ENCODE assay signal across 8 cellular contexts in the genomic region with DNA sequence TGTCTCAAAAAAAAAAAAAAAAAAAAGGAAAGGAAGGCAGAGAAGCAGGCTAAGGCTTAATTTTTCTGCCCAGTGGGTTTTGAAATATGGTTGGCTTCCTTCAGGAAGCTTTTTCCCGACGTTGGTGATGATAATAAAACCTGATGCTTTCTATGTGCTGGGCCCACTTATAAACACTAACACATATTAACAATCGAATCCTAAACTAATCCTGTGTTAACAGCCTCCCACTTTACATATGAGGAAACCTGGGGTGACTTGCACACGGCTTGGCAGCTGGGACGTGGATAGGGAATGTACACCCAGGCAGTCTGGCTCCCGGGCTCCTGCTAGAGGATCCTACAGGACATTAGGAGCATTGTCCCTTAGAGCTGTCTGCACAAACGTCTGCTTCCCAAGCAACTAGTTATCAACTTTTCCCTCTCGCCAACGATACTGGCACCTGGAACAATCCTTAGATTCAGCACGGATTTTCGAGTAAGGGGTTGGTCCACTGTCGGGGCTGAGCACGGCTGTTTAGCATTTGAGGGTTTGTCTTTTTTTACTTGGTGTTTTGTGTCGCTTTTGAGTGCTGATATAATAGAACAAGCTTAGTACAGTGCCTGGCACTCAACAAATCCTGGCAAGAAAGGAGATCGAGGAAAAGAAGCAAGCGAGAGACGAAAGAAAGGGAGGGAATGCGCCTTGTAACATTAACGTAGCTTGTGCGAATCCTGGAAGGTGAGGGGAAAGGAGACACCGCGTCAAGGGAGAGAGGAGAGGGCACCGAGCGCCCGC. TPM values are rescaled to one million over a fixed set of nuclear protein-coding genes. Genes with fewer than 3 reads are reported as not detected.
DNase-seq lines count a peak whose midpoint lies in the region; ATAC-seq, FAIRE-seq and TF ChIP-seq lines count a peak whose summit lies in the region.

No MANE protein-coding gene starts in this region.

- H3K9ac ChIP-seq in keratinocyte (ENCODE audit: control insufficient read depth, extremely low read depth, insufficient read depth, low read length) = peak overlapping the region; percentile 72

- dilution Hi-C loops in keratinocyte (cut with MboI; ENCODE audit: extremely low pct_ligation_motif_present, low sequenced_read_pairs) = no loop called here

- FAIRE-seq in keratinocyte (lab: Jason Lieb, UNC) = peak; percentile 81

- no peaks in the 10 kb centered on the region for H4K20me1 ChIP-seq in keratinocyte (ENCODE audit: control insufficient read depth, extremely low read depth, insufficient read depth, low read length)

- H3K27ac ChIP-seq in CD4-positive, CD25-positive, alpha-beta regulatory T cell (ENCODE audit: insufficient read depth, low read length, poor library complexity, severe bottlenecking) = peak overlapping the region; percentile 53
- H3K27ac ChIP-seq in brain microvascular endothelial cell (no peak overlapping the region), keratinocyte (ENCODE audit: control insufficient read depth, insufficient read depth, low read length) (peak overlapping the region; percentile 44)

- peak overlapping the region; percentile 98 for H3K4me2 ChIP-seq in keratinocyte (ENCODE audit: control insufficient read depth, extremely low read depth, insufficient read depth, low read depth, low read length)

- H3K4me3 ChIP-seq in CD4-positive, CD25-positive, alpha-beta regulatory T cell (ENCODE audit: low read depth, low read length) = peak overlapping the region; percentile 84
- H3K4me3 ChIP-seq in brain microvascular endothelial cell (ENCODE audit: low read depth, low read length) = peak overlapping the region; percentile 66
- peak overlapping the region; percentile 83 to 97 (median 86) for H3K4me3 ChIP-seq in keratinocyte (ENCODE audit: control insufficient read depth in 2 of 3, extremely low read depth in 1 of 3, insufficient read depth in 2 of 3, low read depth in 1 of 3, low read length in 3 of 3)

- H3K79me2 ChIP-seq in keratinocyte (ENCODE audit: control insufficient read depth, insufficient read depth, low read length) = peaks cover 2% of the 10 kb centered on the region

- TF ChIP-seq CTCF in brain microvascular endothelial cell (IDR thresholded peaks at IDR 0.05; ENCODE audit: low read depth, low read length, missing control alignments) = peak; percentile 48
- peak; percentile 13 to 26 (median 15) for TF ChIP-seq CTCF in keratinocyte (optimal IDR thresholded peaks at IDR 0.05 in 1 of 3, IDR thresholded peaks at IDR 0.05 in 1 of 3, conservative IDR thresholded peaks at IDR 0.05 in 1 of 3; ENCODE audit: extremely low read depth in 1 of 3, insufficient read depth in 2 of 3, low read length in 3 of 3)

- peak in 1 of 2 donors; percentile 1 for ATAC-seq in CD4-positive, CD25-positive, alpha-beta regulatory T cell (ENCODE audit: low read depth in 2 of 2)
- ATAC-seq in GM19324 (IDR thresholded peaks at IDR 0.05; ENCODE audit: low FRiP score, unreplicated experiment) (peak; percentile 30), HG03280 (IDR thresholded peaks at IDR 0.05; ENCODE audit: unreplicated experiment) (peak; percentile 17)

- H3K9me3 Mint-ChIP-seq in CD4-positive, CD25-positive, alpha-beta regulatory T cell = peaks cover 0 to 3% (median 0%) of the 10 kb centered on the region in 7 donors

- no peak for DNase-seq in CD4-positive, CD25-positive, alpha-beta regulatory T cell
- DNase-seq in NCI-H524 treated with DMSO at 0.1 percent for 48 hours (lab: John Stamatoyannopoulos, UW) (peak; percentile 38), brain microvascular endothelial cell (peak; percentile 46), keratinocyte (ENCODE audit: low read depth, low spot score) (peak; percentile 5), smooth muscle cell of the brain vasculature (ENCODE audit: low read depth, low spot score) (peak; percentile 18)
- DNase-seq in activated CD4-positive, alpha-beta T cell treated with anti-CD3 and anti-CD28 coated beads for 1 hour = no peak

- no peaks in the 10 kb centered on the region for H3K36me3 Mint-ChIP-seq in CD4-positive, CD25-positive, alpha-beta regulatory T cell

- H3K27me3 Mint-ChIP-seq in CD4-positive, CD25-positive, alpha-beta regulatory T cell = peaks cover 11% of the 10 kb centered on the region

- peaks cover 11 to 31% (median 20%) of the 10 kb centered on the region in 4 donors for H3K4me1 Mint-ChIP-seq in CD4-positive, CD25-positive, alpha-beta regulatory T cell

- H2AFZ ChIP-seq in keratinocyte (ENCODE audit: control insufficient read depth, low read length) = peak overlapping the region; percentile 100

- no peaks in the 10 kb centered on the region for H3K9me3 ChIP-seq in CD4-positive, CD25-positive, alpha-beta regulatory T cell (ENCODE audit: control insufficient read depth in 2 of 2, low read length in 2 of 2)
- H3K9me3 ChIP-seq in keratinocyte (ENCODE audit: control insufficient read depth, low read depth, low read length) = no peaks in the 10 kb centered on the region

- H3K4me1 ChIP-seq in CD4-positive, CD25-positive, alpha-beta regulatory T cell (ENCODE audit: control insufficient read depth, insufficient read depth, low read length, poor library complexity, severe bottlenecking) = peaks cover 14% of the 10 kb centered on the region
- H3K4me1 ChIP-seq in keratinocyte (ENCODE audit: control insufficient read depth, extremely low read depth, insufficient read depth, low read length) = peaks cover 10% of the 10 kb centered on the region

- H3K9me1 ChIP-seq in keratinocyte (ENCODE audit: control insufficient read depth, extremely low read depth, insufficient read depth, low read length) = no peaks in the 10 kb centered on the region

- in situ Hi-C loops in brain microvascular endothelial cell (cut with HindIII; ENCODE audit: low pct_ligation_motif_present, low sequenced_read_pairs) = no loop called here

- H3K27ac Mint-ChIP-seq in CD4-positive, CD25-positive, alpha-beta regulatory T cell = peak overlapping the region; percentile 15 to 90 (median 83)

- H3K27me3 ChIP-seq in CD4-positive, CD25-positive, alpha-beta regulatory T cell (ENCODE audit: control insufficient read depth, insufficient read depth, low read length) = peaks cover 4% of the 10 kb centered on the region
- H3K27me3 ChIP-seq in brain microvascular endothelial cell (replicated peaks) = no peaks in the 10 kb centered on the region
- H3K27me3 ChIP-seq in keratinocyte (ENCODE audit: control insufficient read depth, extremely low read depth, insufficient read depth, low read length) = no peaks in the 10 kb centered on the region

- H3K36me3 ChIP-seq in CD4-positive, CD25-positive, alpha-beta regulatory T cell (ENCODE audit: control insufficient read depth, insufficient read depth, low read length) = no peaks in the 10 kb centered on the region
- H3K36me3 ChIP-seq in brain microvascular endothelial cell (replicated peaks) = no peaks in the 10 kb centered on the region
- H3K36me3 ChIP-seq in keratinocyte (ENCODE audit: control insufficient read depth in 2 of 2, extremely low read depth in 1 of 2, insufficient read depth in 2 of 2, low read length in 2 of 2) = no peaks in the 10 kb centered on the region

- H3K4me3 Mint-ChIP-seq in CD4-positive, CD25-positive, alpha-beta regulatory T cell = peak overlapping the region; percentile 92 to 94 (median 92)

RNA-seq across cellular contexts. Expression of a gene that starts 0.6 kb away (rescaled TPM):
- total RNA-seq in CD4-positive, CD25-positive, alpha-beta regulatory T cell = 32.8 TPM
- polyA plus RNA-seq in CD4-positive, CD25-positive, alpha-beta regulatory T cell = 10 to 100 TPM; 16.8 to 23.9 (median 18.9) TPM
- 10.9 to 21.3 TPM (median 12.1 TPM) in 3 replicates for polyA plus RNA-seq in keratinocyte
- 25.8 TPM for polyA plus RNA-seq in keratinocyte (2011; ENCODE audit: low read depth)
- polyA plus RNA-seq in keratinocyte (2011; cell fraction: cytosol; rRNA removed) = 11.7 and 19.0 TPM in 2 replicates
- polyA plus RNA-seq in keratinocyte (2011; cell fraction: nucleus; rRNA removed) = 15.1 and 16.0 TPM in 2 replicates
- 8.5 and 14.5 TPM in 2 replicates for polyA plus RNA-seq in keratinocyte (2012; ENCODE audit: low replicate concordance)
- 1.1 to 6.2 TPM (median 4.2 TPM) in 3 replicates for polyA minus RNA-seq in keratinocyte
- 8.8 TPM for polyA minus RNA-seq in keratinocyte (2011; cell fraction: cytosol; rRNA and poly(A)+ RNA removed)
- 4.0 and 6.7 TPM in 2 replicates for polyA minus RNA-seq in keratinocyte (2011; cell fraction: nucleus; rRNA and poly(A)+ RNA removed)

RNA-seq across cellular contexts. Expression of a gene that starts 19.1 kb away (rescaled TPM):
- not detected for total RNA-seq in CD4-positive, CD25-positive, alpha-beta regulatory T cell
- polyA plus RNA-seq in CD4-positive, CD25-positive, alpha-beta regulatory T cell = under 1 TPM in 1 of 4 donors, not detected in 3; 0.30 TPM
- not detected in 3 replicates for polyA plus RNA-seq in keratinocyte
- polyA plus RNA-seq in keratinocyte (2011; ENCODE audit: low read depth) = not detected
- not detected in 2 replicates for polyA plus RNA-seq in keratinocyte (2011; cell fraction: cytosol; rRNA removed)
- polyA plus RNA-seq in keratinocyte (2011; cell fraction: nucleus; rRNA removed) = not detected in 2 replicates
- polyA plus RNA-seq in keratinocyte (2012; ENCODE audit: low replicate concordance) = not detected in 2 replicates
- polyA minus RNA-seq in keratinocyte = not detected in 3 replicates
- not detected for polyA minus RNA-seq in keratinocyte (2011; cell fraction: cytosol; rRNA and poly(A)+ RNA removed)
- polyA minus RNA-seq in keratinocyte (2011; cell fraction: nucleus; rRNA and poly(A)+ RNA removed) = not detected in 2 replicates

Comparison
In these comparisons a context has a peak if more than half of its experiments do, and no peak if none do; other contexts are left out.
1. DNase-seq: peak in NCI-H524 treated with DMSO at 0.1 percent for 48 hours (single experiment), brain microvascular endothelial cell (single experiment), keratinocyte (single experiment) and smooth muscle cell of the brain vasculature (single experiment); none in CD4-positive, CD25-positive, alpha-beta regulatory T cell (0 of 3) and activated CD4-positive, alpha-beta T cell treated with anti-CD3 and anti-CD28 coated beads for 1 hour (single experiment).
2. Peak in every context shown above with its lines, with median percentiles within 50 percentile points of each other: H3K4me3 ChIP-seq.